In genomic region chr10:33196710-33197406, GRCh38 we compare ENCODE assay signal across 13 cellular contexts.
DNase-seq lines count a peak whose midpoint lies in the region; ATAC-seq and TF ChIP-seq lines count a peak whose summit lies in the region.
"Had no signal": no experiment of that assay in that cellular context is flagged by ENCODE, and none has a peak within 500 bp of the region (broad histone marks: within the 10 kb centered on the region; RNA-seq: fewer than 3 reads in every experiment).

No MANE protein-coding gene starts in this region.

- H3K4me1 Mint-ChIP-seq in immature natural killer cell, result peaks cover 0 to 2% of the 10 kb centered on the region in 2 donors

- H3K36me3 Mint-ChIP-seq in immature natural killer cell, result no peaks in the 10 kb centered on the region

- intact Hi-C loops in right lobe of liver (cut with DNase I) (loop anchor here in 1 of 2 donors (10.0 kb wide), 1 partner anchor 138 kb away; the partner anchor contains the start of gene NRP1), gastrocnemius medialis (cut with DNase I; ENCODE audit: low total_unique reads) (no loop called here)

- H3K36me3 ChIP-seq in duodenal mucosa (ENCODE audit: control insufficient read depth in 1 of 2, insufficient read depth in 2 of 2, low read length in 2 of 2) (peaks cover 0 to 4% of the 10 kb centered on the region in 2 donors), right lobe of liver (no peaks in the 10 kb centered on the region), gastrocnemius medialis (peaks cover 0 to 12% of the 10 kb centered on the region in 2 donors)

- H3K4me1 ChIP-seq in duodenal mucosa (ENCODE audit: control insufficient read depth in 1 of 2, insufficient read depth in 2 of 2, low read length in 2 of 2), result peaks cover 10 to 20% of the 10 kb centered on the region in 2 donors
- H3K4me1 ChIP-seq in right lobe of liver, result peaks cover 0 to 53% (median 24%) of the 10 kb centered on the region in 4 donors
- H3K4me1 ChIP-seq in gastrocnemius medialis, result peaks cover 0 to 35% of the 10 kb centered on the region in 2 donors

- TF ChIP-seq POLR2A in right lobe of liver (IDR thresholded peaks at IDR 0.05) (peak; percentile 78), gastrocnemius medialis (IDR thresholded peaks at IDR 0.05) (no peak)

- H3K27me3 Mint-ChIP-seq in immature natural killer cell (ENCODE audit: low read depth in 3 of 3), result peaks cover 0 to 11% (median 6%) of the 10 kb centered on the region in 3 donors

- in situ Hi-C loops in gastrocnemius medialis (cut with MboI; ENCODE audit: low sequenced_read_pairs in 4 of 4), result loop anchor here (10.0 to 25.0 kb wide), 3 partner anchors 138 to 1440 kb away; partner anchors contain the start of gene NRP1 (in 1 of the 4)

- peak overlapping the region; percentile 13 to 14 for H3K9ac ChIP-seq in duodenal mucosa (ENCODE audit: low read depth in 1 of 2, low read length in 2 of 2)

- H3K4me3 ChIP-seq in duodenal mucosa (ENCODE audit: low read depth in 1 of 2, low read length in 2 of 2) (peak overlapping the region; percentile 28 to 58), right lobe of liver (peak overlapping the region in 2 of 3 donors; percentile 2 to 48), gastrocnemius medialis (peak overlapping the region in 1 of 4 donors; percentile 4)
- H3K4me3 ChIP-seq: tibial nerve had no signal

- H3K4me3 Mint-ChIP-seq in immature natural killer cell, result no peak overlapping the region
- H3K4me3 Mint-ChIP-seq: activated T-cell treated with anti-CD3 and anti-CD28 coated beads, Interleukin-2, amount 50 U/mL, for 24 hours had no signal

- H3K27me3 ChIP-seq in duodenal mucosa (ENCODE audit: control insufficient read depth in 1 of 2, insufficient read depth in 2 of 2, low read length in 2 of 2), result no peaks in the 10 kb centered on the region
- H3K27me3 ChIP-seq in right lobe of liver, result no peaks in the 10 kb centered on the region
- H3K27me3 ChIP-seq in gastrocnemius medialis, result no peaks in the 10 kb centered on the region
- H3K27me3 ChIP-seq: tibial nerve had no signal

- H3K9me3 Mint-ChIP-seq in immature natural killer cell, result no peaks in the 10 kb centered on the region
- H3K9me3 Mint-ChIP-seq: activated T-cell treated with anti-CD3 and anti-CD28 coated beads, Interleukin-2, amount 50 U/mL, for 24 hours had no signal

- no peaks in the 10 kb centered on the region for H3K9me3 ChIP-seq in duodenal mucosa (ENCODE audit: control insufficient read depth in 1 of 2, low read length in 2 of 2)
- no peaks in the 10 kb centered on the region for H3K9me3 ChIP-seq in right lobe of liver
- H3K9me3 ChIP-seq in gastrocnemius medialis, result no peaks in the 10 kb centered on the region
- H3K9me3 ChIP-seq: tibial nerve had no signal

- no peak overlapping the region for H3K27ac Mint-ChIP-seq in immature natural killer cell
- H3K27ac Mint-ChIP-seq: activated T-cell treated with anti-CD3 and anti-CD28 coated beads, Interleukin-2, amount 50 U/mL, for 24 hours had no signal

- no peak for TF ChIP-seq CTCF in right lobe of liver (IDR thresholded peaks at IDR 0.05)
- no peak for TF ChIP-seq CTCF in gastrocnemius medialis (IDR thresholded peaks at IDR 0.05 in 4 of 5, conservative IDR thresholded peaks at IDR 0.05 in 1 of 5)

- DNase-seq in COLO668 (lab: John Stamatoyannopoulos, UW; ENCODE audit: unreplicated experiment) (peak; percentile 13), right lobe of liver (peak in 2 of 3 donors; percentile 27 to 60), gastrocnemius medialis (no peak), immature natural killer cell (no peak), UCSD-AML1 (lab: John Stamatoyannopoulos, UW; ENCODE audit: unreplicated experiment) (no peak), NCI-H2081 treated with DMSO at 0.1 percent for 48 hours (lab: John Stamatoyannopoulos, UW) (no peak)
- DNase-seq: activated T-cell treated with anti-CD3 and anti-CD28 coated beads, Interleukin-2, amount 50 U/mL, for 24 hours; NCI-H510A; posterior cingulate gyrus had no signal

- ATAC-seq in right lobe of liver (peak; percentile 71 to 81 (median 76)), gastrocnemius medialis (no peak), HG03354 (IDR thresholded peaks at IDR 0.05; ENCODE audit: poor library complexity, severe bottlenecking, unreplicated experiment) (no peak)

- WGBS in right lobe of liver (ENCODE audit: insufficient coverage, low coverage, low lambda C conversion rate, missing lambda C conversion rate), result 10% methylated on average over 16 of the region's 16 CpGs

- H3K27ac ChIP-seq in duodenal mucosa (ENCODE audit: low read depth, low read length) (no peak overlapping the region), right lobe of liver (peak overlapping the region; percentile 64 to 83 (median 69)), gastrocnemius medialis (peak overlapping the region; percentile 30 to 70 (median 63))
- H3K27ac ChIP-seq: C4-2B had no signal

Comparison
In these comparisons a context has a peak if more than half of its experiments do, and no peak if none do; other contexts are left out.
1. DNase-seq: peak in COLO668 (single experiment) and right lobe of liver (2 of 3); none in gastrocnemius medialis (0 of 2), immature natural killer cell (0 of 3), UCSD-AML1 (single experiment) and NCI-H2081 treated with DMSO at 0.1 percent for 48 hours (single experiment).
2. ATAC-seq: peak in right lobe of liver (4 of 4); none in gastrocnemius medialis (0 of 2) and HG03354 (single experiment).